In the genomic region with DNA sequence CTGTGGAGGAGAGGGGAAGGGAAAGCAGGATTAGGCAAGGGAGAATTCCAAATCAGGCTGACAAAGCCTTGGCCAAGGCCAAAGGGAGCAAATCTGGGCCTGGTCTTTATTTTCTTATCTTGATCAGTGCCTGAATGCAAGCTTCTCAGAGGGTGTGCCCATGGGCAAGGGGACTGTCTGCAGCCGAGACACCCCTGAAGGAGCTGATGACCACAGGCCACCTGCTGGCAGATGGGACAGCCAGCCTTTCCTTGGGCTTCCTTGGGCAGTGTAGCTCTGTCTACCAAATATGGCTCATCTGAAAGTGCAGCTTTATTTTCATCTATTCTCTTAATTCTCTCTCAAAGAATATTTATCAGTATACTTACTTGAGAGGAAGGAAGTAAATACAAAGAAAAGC, we compare ENCODE assay signal across 20 cellular contexts.
A peak's percentile ranks its signal among the peaks of the same experiment; 100 is the strongest.
DNase-seq lines count a peak whose midpoint lies in the region; ATAC-seq, FAIRE-seq and TF ChIP-seq lines count a peak whose summit lies in the region.
"Had no signal": no experiment of that assay in that cellular context is flagged by ENCODE, and none has a peak within 500 bp of the region (broad histone marks: within the 10 kb centered on the region; RNA-seq: fewer than 3 reads in every experiment).

No MANE protein-coding gene starts in this region.

- H3K9me1 ChIP-seq in keratinocyte (ENCODE audit: control insufficient read depth, extremely low read depth, insufficient read depth, low read length), result no peaks in the 10 kb centered on the region

- peak; percentile 39; the same call in 2 of the 3 replicates for ATAC-seq in GM23338
- peak; percentile 67 for ATAC-seq in WTC11
- ATAC-seq: SK-N-SH treated with all-trans-retinoic acid at 6 μM for 48 hours had no signal

- intact Hi-C loops in Caco-2 (cut with micrococcal nuclease; ENCODE audit: unreplicated experiment), result no loop called here
- intact Hi-C loops in CD4-positive, alpha-beta memory T cell (cut with micrococcal nuclease), result no loop called here

- H3K9me2 ChIP-seq in GM23338 (ENCODE audit: insufficient read depth), result no peaks in the 10 kb centered on the region

- H3K4me3 Mint-ChIP-seq in Caco-2 (ENCODE audit: unreplicated experiment) (no peak overlapping the region), GM23338 (no peak overlapping the region), WTC11 (no peak overlapping the region)
- no peak overlapping the region for H3K4me3 Mint-ChIP-seq in CD4-positive, alpha-beta memory T cell
- H3K4me3 Mint-ChIP-seq: CD14-positive monocyte had no signal

- no peak overlapping the region for H3K27ac ChIP-seq in GM23338 (ENCODE audit: low read depth)
- no peak overlapping the region for H3K27ac ChIP-seq in keratinocyte (ENCODE audit: control insufficient read depth, insufficient read depth, low read length)
- no peak overlapping the region for H3K27ac ChIP-seq in CD4-positive, alpha-beta memory T cell (ENCODE audit: low read depth, low read length)

- H3K4me1 Mint-ChIP-seq in Caco-2 (ENCODE audit: low read depth, unreplicated experiment), result peaks cover 16% of the 10 kb centered on the region
- H3K4me1 Mint-ChIP-seq in GM23338, result peaks cover 11% of the 10 kb centered on the region; the same call in 1 of the 3 replicates
- peaks cover 16% of the 10 kb centered on the region for H3K4me1 Mint-ChIP-seq in WTC11
- H3K4me1 Mint-ChIP-seq in CD4-positive, alpha-beta memory T cell, result no peaks in the 10 kb centered on the region
- H3K4me1 Mint-ChIP-seq: CD14-positive monocyte had no signal

- H3K79me2 ChIP-seq in GM23338 (replicated peaks; ENCODE audit: insufficient read depth) (peaks cover 4% of the 10 kb centered on the region; the same call in 1 of the 2 replicates), keratinocyte (ENCODE audit: control insufficient read depth, insufficient read depth, low read length) (peaks cover 1% of the 10 kb centered on the region)

- TF ChIP-seq CTCF in Caco-2 (IDR thresholded peaks at IDR 0.05; ENCODE audit: insufficient read depth in 1 of 2, low read depth in 1 of 2, low read length in 1 of 2, severe bottlenecking in 1 of 2, unreplicated experiment in 1 of 2), result peak; percentile 33 to 46
- peak in 1 of 2 experiments; percentile 37; a peak in 2 of 4 replicates for TF ChIP-seq CTCF in GM23338 (conservative IDR thresholded peaks at IDR 0.05; ENCODE audit: low read depth in 2 of 2)
- TF ChIP-seq CTCF in WTC11 (IDR thresholded peaks at IDR 0.05), result no peak
- peak in 2 of 3 experiments; percentile 8 to 22 for TF ChIP-seq CTCF in keratinocyte (optimal IDR thresholded peaks at IDR 0.05 in 1 of 3, IDR thresholded peaks at IDR 0.05 in 1 of 3, conservative IDR thresholded peaks at IDR 0.05 in 1 of 3; ENCODE audit: extremely low read depth in 1 of 3, insufficient read depth in 2 of 3, low read length in 3 of 3)

- no peak overlapping the region for H3K4me3 ChIP-seq in Caco-2 (ENCODE audit: low read depth, low read length)
- no peak overlapping the region for H3K4me3 ChIP-seq in GM23338
- H3K4me3 ChIP-seq in keratinocyte (ENCODE audit: control insufficient read depth in 2 of 3, extremely low read depth in 1 of 3, insufficient read depth in 2 of 3, low read depth in 1 of 3, low read length in 3 of 3), result no peak overlapping the region
- H3K4me3 ChIP-seq in CD4-positive, alpha-beta memory T cell (ENCODE audit: low read length in 2 of 2), result no peak overlapping the region

- no peaks in the 10 kb centered on the region for H3F3A ChIP-seq in GM23338 (replicated peaks; ENCODE audit: low read depth)

- no peak overlapping the region for H3K4me2 ChIP-seq in GM23338
- H3K4me2 ChIP-seq in keratinocyte (ENCODE audit: control insufficient read depth, extremely low read depth, insufficient read depth, low read depth, low read length), result no peak overlapping the region

- no peaks in the 10 kb centered on the region for H3K36me3 ChIP-seq in Caco-2 (ENCODE audit: control insufficient read depth, insufficient read depth, low read length)
- H3K36me3 ChIP-seq in GM23338 (ENCODE audit: insufficient read depth), result no peaks in the 10 kb centered on the region
- H3K36me3 ChIP-seq in keratinocyte (ENCODE audit: control insufficient read depth in 2 of 2, extremely low read depth in 1 of 2, insufficient read depth in 2 of 2, low read length in 2 of 2), result no peaks in the 10 kb centered on the region
- no peaks in the 10 kb centered on the region for H3K36me3 ChIP-seq in CD4-positive, alpha-beta memory T cell (ENCODE audit: insufficient read depth, low read length)

- H3K27me3 Mint-ChIP-seq in Caco-2 (ENCODE audit: insufficient read depth, unreplicated experiment) (no peaks in the 10 kb centered on the region), GM23338 (ENCODE audit: insufficient read depth, low read depth, poor library complexity) (no peaks in the 10 kb centered on the region), WTC11 (ENCODE audit: low read depth) (no peaks in the 10 kb centered on the region)
- H3K27me3 Mint-ChIP-seq in CD4-positive, alpha-beta memory T cell, result no peaks in the 10 kb centered on the region

- H4K20me1 ChIP-seq in GM23338 (replicated peaks; ENCODE audit: insufficient read depth), result peaks cover 15% of the 10 kb centered on the region
- no peaks in the 10 kb centered on the region for H4K20me1 ChIP-seq in keratinocyte (ENCODE audit: control insufficient read depth, extremely low read depth, insufficient read depth, low read length)

- H3K9me3 ChIP-seq in Caco-2, result no peaks in the 10 kb centered on the region
- H3K9me3 ChIP-seq in keratinocyte (ENCODE audit: control insufficient read depth, low read depth, low read length), result no peaks in the 10 kb centered on the region
- no peaks in the 10 kb centered on the region for H3K9me3 ChIP-seq in CD4-positive, alpha-beta memory T cell (ENCODE audit: control insufficient read depth in 1 of 2, low read length in 2 of 2)

- CTCF ChIA-PET in Caco-2 (lab: Charles Lee), result interaction anchor here (0.8 to 1.1 kb wide), 4 partner anchors 13 to 549 kb away, joined by 3 to 7 read pairs (median 4); no protein-coding TSS in a partner anchor
- CTCF ChIA-PET in WTC11 (lab: Charles Lee), result interaction anchor here (0.9 to 1.3 kb wide), 3 partner anchors 116 to 549 kb away, joined by 3 to 5 read pairs (median 4); no protein-coding TSS in a partner anchor
- CTCF ChIA-PET in CD4-positive, alpha-beta memory T cell (lab: Charles Lee; ENCODE audit: partially characterized antibody), result interaction anchor here (0.6 kb wide), 1 partner anchor 58 kb away, joined by 3 read pairs; no protein-coding TSS in a partner anchor

- no peak for FAIRE-seq in keratinocyte (lab: Jason Lieb, UNC)
- FAIRE-seq in GM19239 (lab: Jason Lieb, UNC), result no peak
- FAIRE-seq: H54, RCC 7860 had no signal

- H3K9ac ChIP-seq in keratinocyte (ENCODE audit: control insufficient read depth, extremely low read depth, insufficient read depth, low read length), result no peak overlapping the region

- BruUV-seq in Caco-2 (replicated peaks; lab: Mats Ljungman, UMichigan), result no TSS peak

- no peaks in the 10 kb centered on the region for H3K9me3 Mint-ChIP-seq in Caco-2 (ENCODE audit: unreplicated experiment)
- no peaks in the 10 kb centered on the region for H3K9me3 Mint-ChIP-seq in GM23338
- H3K9me3 Mint-ChIP-seq in WTC11, result no peaks in the 10 kb centered on the region
- H3K9me3 Mint-ChIP-seq in CD4-positive, alpha-beta memory T cell, result peaks cover 0 to 25% (median 8%) of the 10 kb centered on the region in 8 donors

- H3K36me3 Mint-ChIP-seq in Caco-2 (ENCODE audit: insufficient read depth, unreplicated experiment), result no peaks in the 10 kb centered on the region
- no peaks in the 10 kb centered on the region for H3K36me3 Mint-ChIP-seq in GM23338 (ENCODE audit: low read depth)
- no peaks in the 10 kb centered on the region for H3K36me3 Mint-ChIP-seq in WTC11
- peaks cover 9 to 16% of the 10 kb centered on the region in 2 donors for H3K36me3 Mint-ChIP-seq in CD4-positive, alpha-beta memory T cell

- dilution Hi-C loops in keratinocyte (cut with MboI; ENCODE audit: extremely low pct_ligation_motif_present, low sequenced_read_pairs), result no loop called here

- H3K4me1 ChIP-seq in Caco-2, result no peaks in the 10 kb centered on the region
- peaks cover 8% of the 10 kb centered on the region; the same call in 1 of the 2 replicates for H3K4me1 ChIP-seq in GM23338 (ENCODE audit: insufficient read depth)
- H3K4me1 ChIP-seq in keratinocyte (ENCODE audit: control insufficient read depth, extremely low read depth, insufficient read depth, low read length), result no peaks in the 10 kb centered on the region
- H3K4me1 ChIP-seq in CD4-positive, alpha-beta memory T cell (ENCODE audit: insufficient read depth, low read length), result no peaks in the 10 kb centered on the region

- H3K27ac Mint-ChIP-seq in Caco-2 (ENCODE audit: unreplicated experiment), result no peak overlapping the region
- H3K27ac Mint-ChIP-seq in GM23338, result no peak overlapping the region
- H3K27ac Mint-ChIP-seq in WTC11, result no peak overlapping the region
- no peak overlapping the region for H3K27ac Mint-ChIP-seq in CD4-positive, alpha-beta memory T cell

- H2AFZ ChIP-seq in GM23338 (no peak overlapping the region), keratinocyte (ENCODE audit: control insufficient read depth, low read length) (no peak overlapping the region)

- H3K27me3 ChIP-seq in Caco-2 (replicated peaks; ENCODE audit: control insufficient read depth, insufficient read depth, low read length) (no peaks in the 10 kb centered on the region), GM23338 (ENCODE audit: insufficient read depth) (no peaks in the 10 kb centered on the region), keratinocyte (ENCODE audit: control insufficient read depth, extremely low read depth, insufficient read depth, low read length) (no peaks in the 10 kb centered on the region)
- no peaks in the 10 kb centered on the region for H3K27me3 ChIP-seq in CD4-positive, alpha-beta memory T cell (ENCODE audit: insufficient read depth, low read length)

- POLR2A ChIA-PET in Caco-2 (lab: Charles Lee), result no interaction called here
- POLR2A ChIA-PET in WTC11 (lab: Charles Lee), result no interaction called here
- POLR2A ChIA-PET in CD4-positive, alpha-beta memory T cell (lab: Charles Lee; ENCODE audit: partially characterized antibody), result no interaction called here

- peak in 1 of 2 experiments; percentile 36 for DNase-seq in Caco-2
- peak; percentile 26 for DNase-seq in GM23338 (ENCODE audit: low spot score)
- DNase-seq in WTC11 (ENCODE audit: low spot score), result no peak
- DNase-seq in keratinocyte (ENCODE audit: low read depth, low spot score), result no peak
- DNase-seq in GM19239 (ENCODE audit: insufficient read length, low spot score), result no peak
- no peak for DNase-seq in KG1 (lab: John Stamatoyannopoulos, UW)
- no peak for DNase-seq in NCI-H146 treated with DMSO at 0.1 percent for 48 hours (lab: John Stamatoyannopoulos, UW; ENCODE audit: unreplicated experiment)
- no peak for DNase-seq in CD4-positive, alpha-beta memory T cell
- DNase-seq: DMS79 treated with DMSO at 0.1 percent for 48 hours, GF-D8, IMR-90, NCI-H146, NCI-H2107, NCI-H446, NCI-H748 treated with DMSO at 0.1 percent for 48 hours, SHP77 had no signal

TF ChIP-seq in GM23338, 12 proteins besides CTCF, POLR2A, EP300 and RAD21 (continues in another document):
- TF ChIP-seq ZNF114 (CRISPR knock-in tag; IDR thresholded peaks at IDR 0.05), result no peak

TF ChIP-seq in WTC11, 78 proteins besides CTCF, POLR2A, EP300 and RAD21 (continues in another document):
- TF ChIP-seq ZNF423 (CRISPR knock-in tag; IDR thresholded peaks at IDR 0.05), result no peak
- no peak for TF ChIP-seq ETV6 (CRISPR knock-in tag; IDR thresholded peaks at IDR 0.05)
